21 cellular contexts compared by ENCODE assay signal in the genomic region with DNA sequence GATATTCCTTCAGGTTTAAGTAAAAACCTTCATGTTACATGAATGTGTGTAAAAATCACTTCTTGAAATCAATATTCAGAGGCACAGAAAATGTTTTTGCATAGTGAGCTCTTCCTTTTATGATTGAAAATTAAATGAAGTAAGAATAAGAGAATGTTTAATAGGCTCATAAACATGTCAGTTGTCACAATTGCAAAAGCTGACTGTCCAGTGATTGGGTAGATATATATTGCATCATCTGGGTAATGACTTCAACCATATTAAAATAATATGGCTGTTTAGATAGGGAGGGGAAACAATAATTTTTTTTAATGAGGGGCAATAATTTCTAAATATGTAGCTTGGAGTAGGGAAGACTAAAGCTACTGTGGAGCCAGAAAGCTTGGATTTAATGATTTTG.
"Had no signal": no experiment of that assay in that cellular context is flagged by ENCODE, and none has a peak within 500 bp of the region (broad histone marks: within the 10 kb centered on the region; RNA-seq: fewer than 3 reads in every experiment).

No MANE protein-coding gene starts in this region.

- H3K36me3 ChIP-seq: MG63 had no signal

- H3K27ac ChIP-seq: HL-60, RWPE1 had no signal

- H3K9me3 ChIP-seq: MG63 had no signal

- FAIRE-seq: HTR-8/SVneo had no signal

- H3K4me3 ChIP-seq: MG63 had no signal

- DNase-seq: Karpas-422, KG1, MG63, NCI-H1092, NCI-H1105 treated with DMSO at 0.1 percent for 48 hours, NCI-H1417 treated with DMSO at 0.1 percent for 48 hours, NCI-H146, NCI-H1694 treated with DMSO at 0.1 percent for 48 hours, NCI-H1930, NCI-H2107, NCI-H2227 treated with DMSO at 0.1 percent for 48 hours, NCI-H524, NCI-H526 treated with DMSO at 0.1 percent for 48 hours, NCI-H774, PC-3, SHP77 had no signal

- H3K27me3 ChIP-seq: MG63 had no signal

- ATAC-seq: Panc1, PC-3, SK-N-SH treated with all-trans-retinoic acid at 6 μM for 48 hours had no signal
